In the genomic region with DNA sequence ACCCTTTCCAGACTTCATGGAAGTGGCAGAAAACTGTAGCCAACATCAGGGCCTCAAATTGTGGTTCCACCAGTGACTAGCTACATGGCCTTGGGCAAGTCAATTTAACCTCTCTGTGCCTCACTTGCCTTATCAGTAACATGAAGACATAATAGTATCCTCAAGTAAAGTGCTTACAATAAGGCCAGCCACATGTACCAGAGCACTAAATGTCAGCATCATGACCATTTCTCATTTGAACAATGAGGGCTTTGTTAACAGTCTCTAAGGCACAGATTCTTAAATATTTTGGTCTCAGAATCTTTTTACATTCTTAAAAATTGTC, we compare ENCODE assay signal across 24 cellular contexts. TPM values are rescaled to one million over a fixed set of nuclear protein-coding genes. Genes with fewer than 3 reads are reported as not detected.
DNase-seq lines count a peak whose midpoint lies in the region; ATAC-seq, FAIRE-seq and TF ChIP-seq lines count a peak whose summit lies in the region.
"Had no signal": no experiment of that assay in that cellular context is flagged by ENCODE, and none has a peak within 500 bp of the region (broad histone marks: within the 10 kb centered on the region; RNA-seq: fewer than 3 reads in every experiment).

No MANE protein-coding gene starts in this region.

- DNase-seq in HepG2 (ENCODE audit: low spot score) (no peak), right lobe of liver (no peak), RWPE1 (ENCODE audit: low spot score) (no peak), islet precursor cell (peak; percentile 86), OCI-M2 (lab: John Stamatoyannopoulos, UW; ENCODE audit: unreplicated experiment) (no peak), nucleus accumbens (lab: John Stamatoyannopoulos, UW) (no peak), medulla oblongata (ENCODE audit: extremely low spot score) (no peak)
- DNase-seq: activated CD8-positive, alpha-beta memory T cell treated with anti-CD3 and anti-CD28 coated beads for 24 hours; activated T-cell treated with anti-CD3 and anti-CD28 coated beads, Interleukin-2, amount 50 U/mL, for 72 hours; CD8-positive, alpha-beta memory T cell; cortex of kidney; DND-41; hippocampal formation; NCI-H1092; NCI-H524; nephron progenitor cell had no signal

- intact Hi-C loops in HepG2 (cut with micrococcal nuclease; ENCODE audit: unreplicated experiment), result no loop called here
- intact Hi-C loops in right lobe of liver (cut with DNase I), result no loop called here

- peak overlapping the region; percentile 69 for H3K4me2 ChIP-seq in HepG2 (ENCODE audit: low read depth, low read length)

- peak overlapping the region; percentile 21; the same call in 1 of the 2 replicates for H3K9ac ChIP-seq in HepG2 (ENCODE audit: insufficient read depth, low read depth, low read length)

- in situ Hi-C loops in HepG2 (cut with HindIII; ENCODE audit: extremely low pct_ligation_motif_present, low pct_unique_long_range_greater_than_20kb), result no loop called here

- no TSS peak for BruUV-seq in HepG2 (replicated peaks; lab: Mats Ljungman, UMichigan)

- no peaks in the 10 kb centered on the region; a peak in 1 of 5 replicates for H3K27me3 ChIP-seq in HepG2 (ENCODE audit: control insufficient read depth in 1 of 2, insufficient read depth in 2 of 2, low read length in 2 of 2)
- H3K27me3 ChIP-seq in right lobe of liver, result no peaks in the 10 kb centered on the region
- H3K27me3 ChIP-seq: breast epithelium had no signal

- H3K27ac ChIP-seq in HepG2 (ENCODE audit: extremely low read length, insufficient read depth, low read length) (peak overlapping the region; percentile 87), right lobe of liver (peak overlapping the region in 1 of 3 donors; percentile 76), RWPE1 (peak overlapping the region; percentile 40; the same call in 1 of the 2 replicates)
- H3K27ac ChIP-seq: breast epithelium, prostate gland, skin epidermis, VCaP had no signal

- POLR2A ChIA-PET in HepG2 (lab: Yijun Ruan, JAX) (interaction anchor here (0.7 to 3.3 kb wide), 3 partner anchors 11 to 58 kb away, joined by 4 to 18 read pairs (median 6); no protein-coding TSS in a partner anchor), RWPE1 (lab: Yijun Ruan, JAX; ENCODE audit: low non-redundant PET) (no interaction called here)

- H3K4me3 ChIP-seq in HepG2 (replicated peaks in 1 of 3; ENCODE audit: insufficient read depth in 1 of 3, low read depth in 2 of 3, low read length in 3 of 3) (no peak overlapping the region), right lobe of liver (no peak overlapping the region)
- H3K4me3 ChIP-seq: breast epithelium, lung, prostate gland, skin epidermis had no signal

- no peak for FAIRE-seq in HepG2 (lab: Jason Lieb, UNC)
- FAIRE-seq: islet of Langerhans, urothelium cell line had no signal

- H3K4me1 ChIP-seq in HepG2 (ENCODE audit: insufficient read depth, low read length) (peaks cover 86% of the 10 kb centered on the region), right lobe of liver (peaks cover 0 to 40% (median 14%) of the 10 kb centered on the region in 4 donors)
- H3K4me1 ChIP-seq: breast epithelium, prostate gland had no signal

- H3K9me3 ChIP-seq in HepG2 (ENCODE audit: low read length) (no peaks in the 10 kb centered on the region), right lobe of liver (no peaks in the 10 kb centered on the region)
- H3K9me3 ChIP-seq: breast epithelium, prostate gland had no signal

- H4K20me1 ChIP-seq in HepG2 (ENCODE audit: insufficient read depth, low read length), result no peaks in the 10 kb centered on the region

- TF ChIP-seq CTCF in HepG2 (CRISPR knock-in tag; IDR thresholded peaks at IDR 0.05), result no peak
- TF ChIP-seq CTCF in right lobe of liver (IDR thresholded peaks at IDR 0.05), result no peak
- TF ChIP-seq CTCF in RWPE1 (conservative IDR thresholded peaks at IDR 0.05; ENCODE audit: low read depth), result no peak

- no peak overlapping the region for H2AFZ ChIP-seq in HepG2 (ENCODE audit: low read length)

- peaks cover 32% of the 10 kb centered on the region for H3K79me2 ChIP-seq in HepG2 (ENCODE audit: insufficient read depth, low read length)

- CTCF ChIA-PET in HepG2 (lab: Yijun Ruan, JAX; ENCODE audit: low intra/inter-chr PET ratio, low total read pairs), result no interaction called here
- CTCF ChIA-PET in RWPE1 (lab: Yijun Ruan, JAX), result no interaction called here

- H3K36me3 ChIP-seq in HepG2 (replicated peaks in 1 of 2; ENCODE audit: control insufficient read depth in 1 of 2, insufficient read depth in 2 of 2, low read length in 2 of 2), result no peaks in the 10 kb centered on the region
- H3K36me3 ChIP-seq in right lobe of liver, result peaks cover 0 to 4% (median 0%) of the 10 kb centered on the region in 4 donors
- H3K36me3 ChIP-seq: breast epithelium, prostate gland had no signal

- no peak for ATAC-seq in HepG2
- ATAC-seq in right lobe of liver, result no peak
- ATAC-seq in GM19395 (IDR thresholded peaks at IDR 0.05; ENCODE audit: unreplicated experiment), result no peak
- ATAC-seq: activated T-cell treated with anti-CD3 and anti-CD28 coated beads, Interleukin-2, amount 50 U/mL, for 72 hours had no signal

- no peak for TF ChIP-seq POLR2A in HepG2 (IDR thresholded peaks at IDR 0.05; ENCODE audit: insufficient read depth in 1 of 2, low read depth in 2 of 2, low read length in 2 of 2)
- no peak for TF ChIP-seq POLR2A in right lobe of liver (IDR thresholded peaks at IDR 0.05)

- TF ChIP-seq RAD21 in HepG2 (CRISPR knock-in tag; IDR thresholded peaks at IDR 0.05), result no peak

- TF ChIP-seq EP300 in HepG2 (IDR thresholded peaks at IDR 0.05; ENCODE audit: low read depth in 2 of 2, low read length in 2 of 2) (no peak), HepG2 (CRISPR knock-in tag; IDR thresholded peaks at IDR 0.05; ENCODE audit: borderline replicate concordance) (no peak)

TF ChIP-seq in HepG2, 621 proteins besides CTCF, POLR2A, EP300 and RAD21 (continues in another document):
- TF ChIP-seq HDAC2 (CRISPR knock-in tag; IDR thresholded peaks at IDR 0.05) (0 out of 2 replicates have a peak, but pooled peaks have one; percentile 19), FOXA3 (CRISPR knock-in tag; IDR thresholded peaks at IDR 0.05) (no peak), ELF3 (CRISPR knock-in tag; IDR thresholded peaks at IDR 0.05) (0 out of 2 replicates have a peak, but pooled peaks have one; percentile 5), TGIF2 (CRISPR knock-in tag; IDR thresholded peaks at IDR 0.05) (0 out of 2 replicates have a peak, but pooled peaks have one; percentile 24), FOXJ3 (CRISPR knock-in tag; IDR thresholded peaks at IDR 0.05; ENCODE audit: borderline replicate concordance) (0 out of 2 replicates have a peak, but pooled peaks have one; percentile 24), JARID2 (CRISPR knock-in tag; IDR thresholded peaks at IDR 0.05; ENCODE audit: insufficient replicate concordance) (no peak)

RNA-seq across cellular contexts. Expression of gene KCMF1, which starts 5.8 kb away (rescaled TPM):
- total RNA-seq in HepG2 (2016; rRNA removed; fragmentation: Illumina TruSeq; extraction: Trizol) (62.1 and 64.6 TPM in 2 replicates), right lobe of liver (10 to 100 TPM; 28.6 to 45.3 (median 35.4) TPM)
- 70.3 and 83.0 TPM in 2 replicates for total RNA-seq in HepG2 (2016; cell fraction: cytosol; rRNA removed; fragmentation: Illumina TruSeq; extraction: Trizol; ENCODE audit: low read depth)
- total RNA-seq in HepG2 (2016; cell fraction: insoluble cytoplasmic fraction; rRNA removed; fragmentation: Illumina TruSeq; extraction: Trizol), result 58.7 and 60.0 TPM in 2 replicates
- 130 and 138 TPM in 2 replicates for total RNA-seq in HepG2 (2016; cell fraction: membrane; rRNA removed; fragmentation: Illumina TruSeq; extraction: Trizol)
- total RNA-seq in HepG2 (2016; cell fraction: nucleus; rRNA removed; fragmentation: Illumina TruSeq; extraction: Trizol), result 26.8 and 30.5 TPM in 2 replicates
- 84.0 and 116 TPM in 2 replicates for polyA plus RNA-seq in HepG2 (2011; rRNA removed)
- 56.6 and 82.6 TPM in 2 replicates for polyA plus RNA-seq in HepG2 (2011; cell fraction: cytosol; rRNA removed)
- 32.2 and 32.7 TPM in 2 replicates for polyA plus RNA-seq in HepG2 (2011; cell fraction: nucleus; rRNA removed)
- polyA plus RNA-seq in HepG2 (2012), result 88.5 and 102 TPM in 2 replicates
- polyA plus RNA-seq in HepG2 (2016; cell fraction: cytosol; fragmentation: Illumina TruSeq; extraction: Trizol; ENCODE audit: low read depth), result 102 and 116 TPM in 2 replicates
- polyA plus RNA-seq in HepG2 (2016; cell fraction: insoluble cytoplasmic fraction; fragmentation: Illumina TruSeq; extraction: Trizol; ENCODE audit: low read depth), result 68.3 and 73.2 TPM in 2 replicates
- polyA plus RNA-seq in HepG2 (2016; cell fraction: membrane; fragmentation: Illumina TruSeq; extraction: Trizol; ENCODE audit: low read depth), result 124 and 125 TPM in 2 replicates
- 42.2 and 45.3 TPM in 2 replicates for polyA plus RNA-seq in HepG2 (2016; cell fraction: nucleus; fragmentation: Illumina TruSeq; extraction: Trizol; ENCODE audit: insufficient read depth, low read depth)
- polyA minus RNA-seq in HepG2 (2011; rRNA and poly(A)+ RNA removed; ENCODE audit: low replicate concordance), result 60.2 and 78.6 TPM in 2 replicates
- polyA minus RNA-seq in HepG2 (2011; cell fraction: cytosol; rRNA and poly(A)+ RNA removed), result 66.3 and 77.2 TPM in 2 replicates
- 32.3 and 45.8 TPM in 2 replicates for polyA minus RNA-seq in HepG2 (2011; cell fraction: nucleus; rRNA and poly(A)+ RNA removed)

RNA-seq across cellular contexts. Expression of gene TMSB10, which starts 59.7 kb away (rescaled TPM):
- total RNA-seq in HepG2 (2016; rRNA removed; fragmentation: Illumina TruSeq; extraction: Trizol) (708 and 754 TPM in 2 replicates), right lobe of liver (100 to 1,000 TPM in 5 of 6 experiments, 10 to 100 TPM in 1; 77.3 to 814 (median 270) TPM)
- 577 and 682 TPM in 2 replicates for total RNA-seq in HepG2 (2016; cell fraction: cytosol; rRNA removed; fragmentation: Illumina TruSeq; extraction: Trizol; ENCODE audit: low read depth)
- total RNA-seq in HepG2 (2016; cell fraction: insoluble cytoplasmic fraction; rRNA removed; fragmentation: Illumina TruSeq; extraction: Trizol), result 702 and 711 TPM in 2 replicates
- total RNA-seq in HepG2 (2016; cell fraction: membrane; rRNA removed; fragmentation: Illumina TruSeq; extraction: Trizol), result 753 and 798 TPM in 2 replicates
- 206 and 246 TPM in 2 replicates for total RNA-seq in HepG2 (2016; cell fraction: nucleus; rRNA removed; fragmentation: Illumina TruSeq; extraction: Trizol)
- 528 and 665 TPM in 2 replicates for polyA plus RNA-seq in HepG2 (2011; rRNA removed)
- polyA plus RNA-seq in HepG2 (2011; cell fraction: cytosol; rRNA removed), result 1,060 and 1,065 TPM in 2 replicates
- 311 and 445 TPM in 2 replicates for polyA plus RNA-seq in HepG2 (2011; cell fraction: nucleus; rRNA removed)
- 917 and 1,099 TPM in 2 replicates for polyA plus RNA-seq in HepG2 (2012)
- polyA plus RNA-seq in HepG2 (2016; cell fraction: cytosol; fragmentation: Illumina TruSeq; extraction: Trizol; ENCODE audit: low read depth), result 700 and 865 TPM in 2 replicates
- polyA plus RNA-seq in HepG2 (2016; cell fraction: insoluble cytoplasmic fraction; fragmentation: Illumina TruSeq; extraction: Trizol; ENCODE audit: low read depth), result 669 and 773 TPM in 2 replicates
- 819 and 872 TPM in 2 replicates for polyA plus RNA-seq in HepG2 (2016; cell fraction: membrane; fragmentation: Illumina TruSeq; extraction: Trizol; ENCODE audit: low read depth)
- 429 and 431 TPM in 2 replicates for polyA plus RNA-seq in HepG2 (2016; cell fraction: nucleus; fragmentation: Illumina TruSeq; extraction: Trizol; ENCODE audit: insufficient read depth, low read depth)
- polyA minus RNA-seq in HepG2 (2011; rRNA and poly(A)+ RNA removed; ENCODE audit: low replicate concordance), result 67.4 and 236 TPM in 2 replicates
- 123 and 157 TPM in 2 replicates for polyA minus RNA-seq in HepG2 (2011; cell fraction: cytosol; rRNA and poly(A)+ RNA removed)
- polyA minus RNA-seq in HepG2 (2011; cell fraction: nucleus; rRNA and poly(A)+ RNA removed), result 35.6 and 38.8 TPM in 2 replicates
